ENCODE assay signal across 8 cellular contexts in genomic region chr17:5584383-5584951, GRCh38. TPM values are rescaled to one million over a fixed set of nuclear protein-coding genes. Genes with fewer than 3 reads are reported as not detected.
DNase-seq lines count a peak whose midpoint lies in the region; ATAC-seq and TF ChIP-seq lines count a peak whose summit lies in the region.

Gene NLRP1 (minus strand): TSS chr17:5584509. CDS start chr17:5583957, 552 bp downstream.

- no peaks in the 10 kb centered on the region for H3K9me3 Mint-ChIP-seq in neural crest cell

- TF ChIP-seq CTCF in OCI-LY7 (conservative IDR thresholded peaks at IDR 0.05; ENCODE audit: low read length), result no peak
- TF ChIP-seq CTCF in neural crest cell (conservative IDR thresholded peaks at IDR 0.05), result no peak
- TF ChIP-seq CTCF in stomach (IDR thresholded peaks at IDR 0.05), result no peak

- peak; percentile 81 for ATAC-seq in HG03045 (IDR thresholded peaks at IDR 0.05; ENCODE audit: unreplicated experiment)

- no peaks in the 10 kb centered on the region for H3K79me2 ChIP-seq in OCI-LY7 (ENCODE audit: insufficient read depth, low read depth, low read length)

- peak within 1 kb of the TSS; percentile 87 for H3K4me2 ChIP-seq in OCI-LY7 (ENCODE audit: low read length)

- 18 to 35% (median 34%) methylated on average over 6 to 11 of the region's 11 CpGs for WGBS in stomach, 5 donors

- H3K4me1 ChIP-seq in OCI-LY7 (ENCODE audit: insufficient read depth, low read length, poor library complexity, severe bottlenecking), result peaks cover 26% of the 10 kb centered on the region
- H3K4me1 ChIP-seq in stomach, result peaks cover 7 to 36% (median 25%) of the 10 kb centered on the region in 4 donors

- H3K27ac Mint-ChIP-seq in neural crest cell (ENCODE audit: unreplicated experiment), result no peak within 1 kb of the TSS

- no peaks in the 10 kb centered on the region for H3K9me2 ChIP-seq in OCI-LY7 (ENCODE audit: insufficient read depth, low read length)

- H3K9me3 ChIP-seq in OCI-LY7 (ENCODE audit: low read length) (no peaks in the 10 kb centered on the region), stomach (no peaks in the 10 kb centered on the region)

- peak within 1 kb of the TSS; percentile 48 for H3K27ac ChIP-seq in OCI-LY7 (ENCODE audit: low read depth, low read length, poor library complexity, severe bottlenecking)
- H3K27ac ChIP-seq in stomach, result peak within 1 kb of the TSS; percentile 19 to 83 (median 81)

- no peaks in the 10 kb centered on the region for H4K20me1 ChIP-seq in OCI-LY7 (ENCODE audit: insufficient read depth, low read length)

- POLR2A ChIA-PET in OCI-LY7 (lab: Charles Lee), result interaction anchor here (0.6 kb wide), 1 partner anchor 43 kb away, joined by 6 read pairs; no protein-coding TSS in a partner anchor

- CTCF ChIA-PET in OCI-LY7 (lab: Charles Lee; ENCODE audit: unreplicated experiment), result no interaction called here

- H3K36me3 ChIP-seq in OCI-LY7 (ENCODE audit: insufficient read depth, low read length) (peaks cover 3% of the 10 kb centered on the region; the same call in 1 of the 2 replicates), stomach (peaks cover 0 to 16% (median 7%) of the 10 kb centered on the region in 4 donors)

- H3K4me1 Mint-ChIP-seq in neural crest cell, result peaks cover 3% of the 10 kb centered on the region

- intact Hi-C loops in OCI-LY7 (cut with micrococcal nuclease; ENCODE audit: unreplicated experiment), result loop anchor here (5.0 kb wide), 1 partner anchor 97 kb away; the partner anchor contains the start of genes DERL2 and MIS12
- intact Hi-C loops in stomach (cut with DNase I; ENCODE audit: low total_unique reads), result loop anchor here (2.0 kb wide), 1 partner anchor 838 kb away; no protein-coding TSS in a partner anchor

- BruUV-seq in OCI-LY7 (replicated peaks; lab: Mats Ljungman, UMichigan), result no TSS peak

- no peak for TF ChIP-seq EP300 in stomach (IDR thresholded peaks at IDR 0.05)

- peak within 1 kb of the TSS; percentile 68 for H3K4me3 ChIP-seq in OCI-LY7 (ENCODE audit: low read depth, low read length, poor library complexity, severe bottlenecking)
- peak within 1 kb of the TSS; percentile 37 to 45 (median 42) for H3K4me3 ChIP-seq in stomach

- H2AFZ ChIP-seq in OCI-LY7 (ENCODE audit: low read length), result peak within 1 kb of the TSS; percentile 92

- no peak for TF ChIP-seq POLR2A in stomach (IDR thresholded peaks at IDR 0.05)

- no peaks in the 10 kb centered on the region for H3K27me3 Mint-ChIP-seq in neural crest cell (ENCODE audit: low read depth)

- H3K36me3 Mint-ChIP-seq in neural crest cell (ENCODE audit: low read depth), result no peaks in the 10 kb centered on the region

- DNase-seq in SIG-M5 treated with dmso at 0.1 percent for 504 hours (lab: John Stamatoyannopoulos, UW; ENCODE audit: unreplicated experiment) (peak; percentile 85), SIG-M5 (lab: John Stamatoyannopoulos, UW) (no peak), OCI-LY7 (ENCODE audit: low spot score) (peak; percentile 96), fibroblast of gingiva (ENCODE audit: low read depth) (peak; percentile 92), neural crest cell (ENCODE audit: low read depth, low spot score) (no peak), stomach (peak; percentile 76)
- peak; percentile 92 for DNase-seq in activated T-cell treated with anti-CD3 and anti-CD28 coated beads, Interleukin-2, amount 50 U/mL, for 1 hour

- H3K27me3 ChIP-seq in stomach, result peaks cover 0 to 17% (median 0%) of the 10 kb centered on the region in 3 donors

- no peak within 1 kb of the TSS for H3K4me3 Mint-ChIP-seq in neural crest cell

RNA-seq across cellular contexts. Expression of gene NLRP1, which starts in this region (rescaled TPM):
- total RNA-seq in OCI-LY7 (2014; rRNA removed; shearing (Covaris generic)), result 14.3 and 18.7 TPM in 2 replicates
- total RNA-seq in OCI-LY7 (2022) (24.6 and 27.5 TPM in 2 replicates), neural crest cell (49.3 and 55.4 TPM in 2 replicates), stomach (10 to 100 TPM; 17.8 to 83.7 (median 38.4) TPM)
- polyA plus RNA-seq in stomach, result 10 to 100 TPM in 2 of 3 donors, 1 to 10 TPM in 1; 9.0 to 14.2 (median 11.1) TPM

Comparison
In these comparisons a context has a peak if more than half of its experiments do, and no peak if none do; other contexts are left out.
1. DNase-seq: peak in SIG-M5 treated with dmso at 0.1 percent for 504 hours (single experiment), OCI-LY7 (single experiment), activated T-cell treated with anti-CD3 and anti-CD28 coated beads, Interleukin-2, amount 50 U/mL, for 1 hour (single experiment), fibroblast of gingiva (single experiment) and stomach (single experiment); none in SIG-M5 (single experiment) and neural crest cell (single experiment).